In genomic region chr13:111213964-111214726, GRCh38 we compare ENCODE assay signal across 12 cellular contexts.
A peak's percentile ranks its signal among the peaks of the same experiment; 100 is the strongest.
DNase-seq lines count a peak whose midpoint lies in the region; ATAC-seq and TF ChIP-seq lines count a peak whose summit lies in the region.
"Had no signal": no experiment of that assay in that cellular context is flagged by ENCODE, and none has a peak within 500 bp of the region (broad histone marks: within the 10 kb centered on the region; RNA-seq: fewer than 3 reads in every experiment).

No MANE protein-coding gene starts in this region.

- H3K36me3 ChIP-seq in naive thymus-derived CD4-positive, alpha-beta T cell (ENCODE audit: control insufficient read depth in 2 of 3, insufficient read depth in 3 of 3, low read length in 3 of 3) = peaks cover 0 to 19% (median 0%) of the 10 kb centered on the region in 3 experiments

- no peak overlapping the region for H3K27ac ChIP-seq in naive thymus-derived CD4-positive, alpha-beta T cell (ENCODE audit: low read depth, low read length)

- no peak for TF ChIP-seq CTCF in activated B cell treated with CpG ODN at 0.5 μM for 24 hours (IDR thresholded peaks at IDR 0.05)

- H3K4me3 ChIP-seq in naive thymus-derived CD4-positive, alpha-beta T cell (ENCODE audit: low read length) = no peak overlapping the region
- H3K4me3 ChIP-seq: upper lobe of left lung had no signal

- peaks cover 43% of the 10 kb centered on the region for H3K36me3 Mint-ChIP-seq in activated B cell treated with CpG ODN at 0.5 μM for 24 hours (ENCODE audit: low read depth)
- peaks cover 3 to 17% (median 5%) of the 10 kb centered on the region in 5 donors for H3K36me3 Mint-ChIP-seq in naive thymus-derived CD4-positive, alpha-beta T cell

- CTCF ChIA-PET in activated B cell treated with CpG ODN at 0.5 μM for 24 hours (lab: Charles Lee) = interaction anchor here (0.6 to 6.6 kb wide), 6 partner anchors 10 to 299 kb away, joined by 3 to 112 read pairs (median 10); partner anchors contain the start of gene ANKRD10
- CTCF ChIA-PET in naive thymus-derived CD4-positive, alpha-beta T cell (lab: Charles Lee) = interaction anchor here (0.8 to 6.3 kb wide), 4 partner anchors 12 to 146 kb away, joined by 3 to 82 read pairs (median 4); no protein-coding TSS in a partner anchor

- intact Hi-C loops in activated B cell treated with CpG ODN at 0.5 μM for 24 hours (cut with micrococcal nuclease) = loop anchor here (1.0 to 2.0 kb wide), 2 partner anchors 61 to 99 kb away; partner anchors contain the start of gene ARHGEF7
- intact Hi-C loops in naive thymus-derived CD4-positive, alpha-beta T cell (cut with micrococcal nuclease) = loop anchor here in 1 of 2 donors (2.0 to 10.0 kb wide), 2 partner anchors 61 to 269 kb away; no protein-coding TSS in a partner anchor

- ATAC-seq in GM18519 (IDR thresholded peaks at IDR 0.05; ENCODE audit: low FRiP score, unreplicated experiment) = peak; percentile 35
- peak; percentile 78 for ATAC-seq in activated B cell treated with CpG ODN at 0.5 μM for 24 hours (ENCODE audit: low read depth)
- ATAC-seq in naive thymus-derived CD4-positive, alpha-beta T cell = peak; percentile 59
- no peak for ATAC-seq in HG03175 (IDR thresholded peaks at IDR 0.05; ENCODE audit: unreplicated experiment)
- no peak for ATAC-seq in GM19455 (IDR thresholded peaks at IDR 0.05; ENCODE audit: unreplicated experiment)
- no peak for ATAC-seq in HG03139 (IDR thresholded peaks at IDR 0.05; ENCODE audit: unreplicated experiment)

- DNase-seq in MV-4-11 (lab: John Stamatoyannopoulos, UW) (peak; percentile 93), activated B cell treated with CpG ODN at 0.5 μM for 24 hours (no peak), NCI-H1436 (lab: John Stamatoyannopoulos, UW) (no peak)
- DNase-seq in naive thymus-derived CD4-positive, alpha-beta T cell = no peak
- DNase-seq: stimulated activated CD4-positive, alpha-beta T cell treated with anti-CD3 and anti-CD28 coated beads, Interleukin-2, amount 100 ng/mL, for 48 hours had no signal

- H3K27me3 Mint-ChIP-seq in activated B cell treated with CpG ODN at 0.5 μM for 24 hours = no peaks in the 10 kb centered on the region
- no peaks in the 10 kb centered on the region for H3K27me3 Mint-ChIP-seq in naive thymus-derived CD4-positive, alpha-beta T cell

- H3K9me3 ChIP-seq in naive thymus-derived CD4-positive, alpha-beta T cell (ENCODE audit: control insufficient read depth in 2 of 3, low read length in 3 of 3) = no peaks in the 10 kb centered on the region
- H3K9me3 ChIP-seq: upper lobe of left lung had no signal

- H3K27ac Mint-ChIP-seq in activated B cell treated with CpG ODN at 0.5 μM for 24 hours = peak overlapping the region; percentile 8
- H3K27ac Mint-ChIP-seq in naive thymus-derived CD4-positive, alpha-beta T cell = peak overlapping the region in 3 of 9 donors; percentile 16 to 59 (median 46)
- H3K27ac Mint-ChIP-seq: activated T-helper 2 cell treated with anti-CD3 and anti-CD28 coated beads, Interferon-gamma antibody, Interleukin-2, Interleukin-4, amounts not matched to agents 10 μg/mL and 5 μg/mL and 100 μg/mL, durations not matched to agents 14 hours and 24 hours and 36 hours; nephron had no signal

- peaks cover 43% of the 10 kb centered on the region for H3K4me1 Mint-ChIP-seq in activated B cell treated with CpG ODN at 0.5 μM for 24 hours
- peaks cover 12 to 93% (median 76%) of the 10 kb centered on the region in 7 donors for H3K4me1 Mint-ChIP-seq in naive thymus-derived CD4-positive, alpha-beta T cell

- no peaks in the 10 kb centered on the region for H3K9me3 Mint-ChIP-seq in activated B cell treated with CpG ODN at 0.5 μM for 24 hours
- H3K9me3 Mint-ChIP-seq in naive thymus-derived CD4-positive, alpha-beta T cell = no peaks in the 10 kb centered on the region
- H3K9me3 Mint-ChIP-seq: activated T-helper 2 cell treated with anti-CD3 and anti-CD28 coated beads, Interferon-gamma antibody, Interleukin-2, Interleukin-4, amounts not matched to agents 10 μg/mL and 5 μg/mL and 100 μg/mL, durations not matched to agents 14 hours and 24 hours and 36 hours; nephron had no signal

- H3K4me3 Mint-ChIP-seq in activated B cell treated with CpG ODN at 0.5 μM for 24 hours = peak overlapping the region; percentile 21
- peak overlapping the region in 1 of 10 donors; percentile 21 for H3K4me3 Mint-ChIP-seq in naive thymus-derived CD4-positive, alpha-beta T cell
- H3K4me3 Mint-ChIP-seq: nephron had no signal

- H3K4me1 ChIP-seq in naive thymus-derived CD4-positive, alpha-beta T cell (ENCODE audit: control insufficient read depth in 2 of 2, insufficient read depth in 2 of 2, low read length in 2 of 2) = no peaks in the 10 kb centered on the region

- POLR2A ChIA-PET in activated B cell treated with CpG ODN at 0.5 μM for 24 hours (lab: Charles Lee) = no interaction called here
- POLR2A ChIA-PET in naive thymus-derived CD4-positive, alpha-beta T cell (lab: Charles Lee) = interaction anchor here (0.9 to 1.0 kb wide), 2 partner anchors 25 to 502 kb away, joined by 3 read pairs; no protein-coding TSS in a partner anchor

- no peaks in the 10 kb centered on the region for H3K27me3 ChIP-seq in naive thymus-derived CD4-positive, alpha-beta T cell (ENCODE audit: control insufficient read depth in 2 of 2, insufficient read depth in 2 of 2, low read length in 2 of 2)
- H3K27me3 ChIP-seq: upper lobe of left lung had no signal

Comparison
In these comparisons a context has a peak if more than half of its experiments do, and no peak if none do; other contexts are left out.
1. ATAC-seq: peak in GM18519 (single experiment), activated B cell treated with CpG ODN at 0.5 μM for 24 hours (single experiment) and naive thymus-derived CD4-positive, alpha-beta T cell (single experiment); none in HG03175 (single experiment), GM19455 (single experiment) and HG03139 (single experiment).